ENCODE assay signal across 12 cellular contexts in genomic region chr12:55703976-55704761, GRCh38. TPM values are rescaled to one million over a fixed set of nuclear protein-coding genes. Genes with fewer than 3 reads are reported as not detected.
A peak's percentile ranks its signal among the peaks of the same experiment; 100 is the strongest.
DNase-seq lines count a peak whose midpoint lies in the region; ATAC-seq, FAIRE-seq and TF ChIP-seq lines count a peak whose summit lies in the region.
"Had no signal": no experiment of that assay in that cellular context is flagged by ENCODE, and none has a peak within 500 bp of the region (broad histone marks: within the 10 kb centered on the region; RNA-seq: fewer than 3 reads in every experiment).

No MANE protein-coding gene starts in this region.

- intact Hi-C loops in right cardiac atrium (cut with DNase I) = no loop called here

- H3K27ac Mint-ChIP-seq in astrocyte (ENCODE audit: unreplicated experiment) = no peak overlapping the region
- H3K27ac Mint-ChIP-seq: nephron progenitor cell had no signal

- H3K79me2 ChIP-seq in astrocyte (ENCODE audit: insufficient read depth, low read length) = peaks cover 37% of the 10 kb centered on the region

- no peak overlapping the region for H2AFZ ChIP-seq in astrocyte (ENCODE audit: low read depth, low read length)

- H3K27ac ChIP-seq in astrocyte (ENCODE audit: low read depth, low read length) = no peak overlapping the region
- peak overlapping the region; percentile 95 for H3K27ac ChIP-seq in right cardiac atrium (ENCODE audit: low read length)
- H3K27ac ChIP-seq in subcutaneous abdominal adipose tissue (ENCODE audit: low read depth, low read length) = peak overlapping the region; percentile 85

- peak; percentile 1 to 9 for ATAC-seq in right cardiac atrium

- no peaks in the 10 kb centered on the region for H3K9me3 ChIP-seq in astrocyte (ENCODE audit: insufficient read depth, low read depth, low read length)
- no peaks in the 10 kb centered on the region for H3K9me3 ChIP-seq in right cardiac atrium (ENCODE audit: control insufficient read depth, low read length)
- H3K9me3 ChIP-seq in subcutaneous abdominal adipose tissue (ENCODE audit: control insufficient read depth in 5 of 5, low read length in 5 of 5) = no peaks in the 10 kb centered on the region

- peaks cover 3% of the 10 kb centered on the region for H3K36me3 Mint-ChIP-seq in astrocyte (ENCODE audit: low read depth, unreplicated experiment)

- no peak for FAIRE-seq in astrocyte (lab: Jason Lieb, UNC)
- FAIRE-seq: colon, G401.6, keratinocyte had no signal

- H3K4me3 Mint-ChIP-seq in astrocyte (ENCODE audit: unreplicated experiment) = no peak overlapping the region
- H3K4me3 Mint-ChIP-seq: nephron progenitor cell had no signal

- peaks cover 4% of the 10 kb centered on the region for H4K20me1 ChIP-seq in astrocyte (ENCODE audit: insufficient read depth, low read length)

- DNase-seq in astrocyte (ENCODE audit: low read depth) (peak; percentile 54), right cardiac atrium (peak; percentile 57 to 82 (median 78)), KG1 (lab: John Stamatoyannopoulos, UW) (no peak), ecto neural progenitor cell (ENCODE audit: low spot score) (no peak)
- DNase-seq in stimulated activated CD4-positive, alpha-beta T cell treated with anti-CD3 and anti-CD28 coated beads, Interleukin-4, amount 100 ng/mL, for 24 hours = no peak
- DNase-seq: activated CD4-positive, alpha-beta T cell treated with anti-CD3 and anti-CD28 coated beads, Interleukin-2, amount 50 U/mL, for 48 hours; nephron progenitor cell; T-helper 2 cell had no signal

- peaks cover 17% of the 10 kb centered on the region for H3K4me1 Mint-ChIP-seq in astrocyte (ENCODE audit: low read depth, unreplicated experiment)

- H3K9ac ChIP-seq in astrocyte (ENCODE audit: low read length) (no peak overlapping the region), subcutaneous abdominal adipose tissue (ENCODE audit: low read length in 5 of 5) (peak overlapping the region in 4 of 5 donors; percentile 21 to 83 (median 58))

- 40% methylated on average over 6 of the region's 6 CpGs for WGBS in right cardiac atrium

- TF ChIP-seq CTCF in astrocyte (IDR thresholded peaks at IDR 0.05; ENCODE audit: insufficient read depth, low read depth, low read length) = no peak

- H3K27me3 Mint-ChIP-seq in astrocyte (ENCODE audit: low read depth, unreplicated experiment) = peaks cover 13% of the 10 kb centered on the region

- H3K4me3 ChIP-seq in astrocyte (ENCODE audit: insufficient read depth, low read depth, low read length) = no peak overlapping the region
- peak overlapping the region; percentile 81 for H3K4me3 ChIP-seq in right cardiac atrium (ENCODE audit: low read length)
- H3K4me3 ChIP-seq in subcutaneous abdominal adipose tissue (ENCODE audit: low read depth in 1 of 5, low read length in 5 of 5) = peak overlapping the region; percentile 47 to 94 (median 70)

- H3K27me3 ChIP-seq in astrocyte (ENCODE audit: insufficient read depth, low read length) (peaks cover 3% of the 10 kb centered on the region), right cardiac atrium (ENCODE audit: control insufficient read depth, insufficient read depth) (no peaks in the 10 kb centered on the region), subcutaneous abdominal adipose tissue (ENCODE audit: control insufficient read depth in 5 of 5, insufficient read depth in 4 of 5, low read length in 5 of 5) (peaks cover 0 to 5% (median 0%) of the 10 kb centered on the region in 5 donors)

- no peaks in the 10 kb centered on the region for H3K36me3 ChIP-seq in astrocyte (ENCODE audit: insufficient read depth, low read length)
- H3K36me3 ChIP-seq in subcutaneous abdominal adipose tissue (ENCODE audit: control insufficient read depth in 5 of 5, insufficient read depth in 5 of 5, low read length in 5 of 5) = peaks cover 0 to 32% (median 22%) of the 10 kb centered on the region in 5 donors

- no peak overlapping the region for H3K4me2 ChIP-seq in astrocyte (ENCODE audit: low read length)

- H3K4me1 ChIP-seq in astrocyte (ENCODE audit: insufficient read depth, low read length) (peaks cover 12% of the 10 kb centered on the region), right cardiac atrium (ENCODE audit: control insufficient read depth, insufficient read depth, low read length) (peaks cover 10% of the 10 kb centered on the region), subcutaneous abdominal adipose tissue (ENCODE audit: control insufficient read depth in 5 of 5, insufficient read depth in 5 of 5, low read length in 5 of 5) (peaks cover 2 to 91% (median 79%) of the 10 kb centered on the region in 5 donors)

- H3K9me3 Mint-ChIP-seq in astrocyte (ENCODE audit: unreplicated experiment) = no peaks in the 10 kb centered on the region
- H3K9me3 Mint-ChIP-seq: nephron progenitor cell had no signal

RNA-seq across cellular contexts. Expression of gene ITGA7, which starts 3.5 kb away (rescaled TPM):
- total RNA-seq in astrocyte (20.4 and 26.5 TPM in 2 replicates), right cardiac atrium (100 to 1,000 TPM; 465 to 674 (median 604) TPM)
- polyA plus RNA-seq in right cardiac atrium = 288 TPM

RNA-seq across cellular contexts. Expression of gene BLOC1S1, which starts 11.7 kb away (rescaled TPM):
- total RNA-seq in astrocyte (49.2 and 51.0 TPM in 2 replicates), right cardiac atrium (100 to 1,000 TPM; 134 to 149 (median 139) TPM)
- polyA plus RNA-seq in right cardiac atrium = 205 TPM

RNA-seq across cellular contexts. Expression of gene RDH5, which starts 16.0 kb away (rescaled TPM):
- total RNA-seq in astrocyte (1.4 and 2.1 TPM in 2 replicates), right cardiac atrium (10 to 100 TPM; 15.9 to 27.7 (median 23.3) TPM)
- 24.1 TPM for polyA plus RNA-seq in right cardiac atrium

RNA-seq across cellular contexts. Expression of gene CD63, which starts 24.6 kb away (rescaled TPM):
- 965 and 1,014 TPM in 2 replicates for total RNA-seq in astrocyte
- total RNA-seq in right cardiac atrium = 1,000 to 10,000 TPM; 1,076 to 1,430 (median 1,264) TPM
- polyA plus RNA-seq in right cardiac atrium = 1,376 TPM

RNA-seq across cellular contexts. Expression of gene GDF11, which starts 38.8 kb away (rescaled TPM):
- total RNA-seq in astrocyte (25.3 and 28.9 TPM in 2 replicates), right cardiac atrium (10 to 100 TPM; 16.2 to 17.5 (median 16.7) TPM)
- polyA plus RNA-seq in right cardiac atrium = 11.5 TPM

Comparison
In these comparisons a context has a peak if more than half of its experiments do, and no peak if none do; other contexts are left out.
1. DNase-seq: peak in astrocyte (single experiment) and right cardiac atrium (3 of 3); none in KG1 (single experiment), ecto neural progenitor cell (single experiment) and stimulated activated CD4-positive, alpha-beta T cell treated with anti-CD3 and anti-CD28 coated beads, Interleukin-4, amount 100 ng/mL, for 24 hours (single experiment).
2. RNA of gene ITGA7, which starts 3.5 kb away (total RNA-seq): 465 to 674 TPM in right cardiac atrium; 20.4 to 26.5 TPM in astrocyte; every median in the first group is over 10 times any median in the second.